8 cellular contexts compared by ENCODE assay signal in genomic region chr21:42525228-42525604, GRCh38. TPM values are rescaled to one million over a fixed set of nuclear protein-coding genes. Genes with fewer than 3 reads are reported as not detected.
DNase-seq lines count a peak whose midpoint lies in the region; ATAC-seq and TF ChIP-seq lines count a peak whose summit lies in the region.

No MANE protein-coding gene starts in this region.

- peaks cover 40% of the 10 kb centered on the region for H3K36me3 Mint-ChIP-seq in activated T-helper 1 cell treated with anti-CD3 and anti-CD28 coated beads, Interleukin-12 subunit alpha, Interleukin-12 subunit beta, Interleukin-2, Interleukin-4 antibody, amounts not matched to agents 30 ng/mL and 10 ng/mL and 1 ng/mL, durations not matched to agents 14 hours and 24 hours and 36 hours (ENCODE audit: low read depth)
- no peaks in the 10 kb centered on the region for H3K36me3 Mint-ChIP-seq in endothelial cell (ENCODE audit: low read depth, unreplicated experiment)

- peaks cover 2% of the 10 kb centered on the region for H3K27me3 Mint-ChIP-seq in activated T-helper 1 cell treated with anti-CD3 and anti-CD28 coated beads, Interleukin-12 subunit alpha, Interleukin-12 subunit beta, Interleukin-2, Interleukin-4 antibody, amounts not matched to agents 30 ng/mL and 10 ng/mL and 1 ng/mL, durations not matched to agents 14 hours and 24 hours and 36 hours (ENCODE audit: insufficient read depth)
- H3K27me3 Mint-ChIP-seq in endothelial cell (ENCODE audit: unreplicated experiment), result peaks cover 3% of the 10 kb centered on the region

- no peak overlapping the region for H3K4me3 ChIP-seq in urinary bladder (ENCODE audit: low read depth, low read length)

- H3K27ac ChIP-seq in urinary bladder (ENCODE audit: low read depth) (peak overlapping the region; percentile 55), foreskin keratinocyte (no peak overlapping the region)

- peaks cover 1% of the 10 kb centered on the region for H3K4me1 ChIP-seq in urinary bladder (ENCODE audit: insufficient read depth)
- H3K4me1 ChIP-seq in foreskin keratinocyte, result no peaks in the 10 kb centered on the region

- H3K36me3 ChIP-seq in urinary bladder (ENCODE audit: insufficient read depth), result no peaks in the 10 kb centered on the region

- no peaks in the 10 kb centered on the region for H3K27me3 ChIP-seq in foreskin keratinocyte

- H3K9me3 Mint-ChIP-seq in activated T-helper 1 cell treated with anti-CD3 and anti-CD28 coated beads, Interleukin-12 subunit alpha, Interleukin-12 subunit beta, Interleukin-2, Interleukin-4 antibody, amounts not matched to agents 30 ng/mL and 10 ng/mL and 1 ng/mL, durations not matched to agents 14 hours and 24 hours and 36 hours, result no peaks in the 10 kb centered on the region
- no peaks in the 10 kb centered on the region for H3K9me3 Mint-ChIP-seq in endothelial cell (ENCODE audit: unreplicated experiment)

- TF ChIP-seq CTCF in endothelial cell (IDR thresholded peaks at IDR 0.05; ENCODE audit: unreplicated experiment) (no peak), foreskin keratinocyte (conservative IDR thresholded peaks at IDR 0.05) (no peak)

- TF ChIP-seq POLR2A in GM18505 (IDR thresholded peaks at IDR 0.05; ENCODE audit: borderline replicate concordance, extremely low read depth, insufficient read depth, insufficient read length), result no peak

- intact Hi-C loops in activated T-helper 1 cell treated with anti-CD3 and anti-CD28 coated beads, Interleukin-12 subunit alpha, Interleukin-12 subunit beta, Interleukin-2, Interleukin-4 antibody, amounts not matched to agents 30 ng/mL and 10 ng/mL and 1 ng/mL, durations not matched to agents 14 hours and 24 hours and 36 hours (cut with micrococcal nuclease), result loop anchor here (5.0 kb wide), 6 partner anchors 103 to 378 kb away; partner anchors contain the start of gene UBASH3A
- intact Hi-C loops in left colon (cut with DNase I, micrococcal nuclease), result no loop called here

- 29% methylated on average over 8 of the region's 8 CpGs for WGBS in urinary bladder

- DNase-seq in activated T-helper 1 cell treated with anti-CD3 and anti-CD28 coated beads, Interleukin-12 subunit alpha, Interleukin-12 subunit beta, Interleukin-2, Interleukin-4 antibody, amounts not matched to agents 30 ng/mL and 10 ng/mL and 1 ng/mL, durations not matched to agents 14 hours and 24 hours and 36 hours (ENCODE audit: low spot score), result no peak
- DNase-seq in left colon (peak in 1 of 2 donors; percentile 47), endothelial cell (ENCODE audit: low spot score) (no peak), foreskin keratinocyte (no peak), inferior parietal cortex (ENCODE audit: extremely low spot score) (no peak)

- H3K4me3 Mint-ChIP-seq in activated T-helper 1 cell treated with anti-CD3 and anti-CD28 coated beads, Interleukin-12 subunit alpha, Interleukin-12 subunit beta, Interleukin-2, Interleukin-4 antibody, amounts not matched to agents 30 ng/mL and 10 ng/mL and 1 ng/mL, durations not matched to agents 14 hours and 24 hours and 36 hours, result peak overlapping the region; percentile 35
- no peak overlapping the region for H3K4me3 Mint-ChIP-seq in endothelial cell (ENCODE audit: unreplicated experiment)

- peak overlapping the region; percentile 10 for H3K27ac Mint-ChIP-seq in activated T-helper 1 cell treated with anti-CD3 and anti-CD28 coated beads, Interleukin-12 subunit alpha, Interleukin-12 subunit beta, Interleukin-2, Interleukin-4 antibody, amounts not matched to agents 30 ng/mL and 10 ng/mL and 1 ng/mL, durations not matched to agents 14 hours and 24 hours and 36 hours
- no peak overlapping the region for H3K27ac Mint-ChIP-seq in endothelial cell (ENCODE audit: unreplicated experiment)

- peak; percentile 7 for ATAC-seq in GM18505 (IDR thresholded peaks at IDR 0.05; ENCODE audit: unreplicated experiment)
- peak; percentile 11 for ATAC-seq in HG02610 (IDR thresholded peaks at IDR 0.05; ENCODE audit: unreplicated experiment)
- ATAC-seq in left colon, result peak; percentile 8
- no peak for ATAC-seq in foreskin keratinocyte

- peaks cover 56% of the 10 kb centered on the region for H3K4me1 Mint-ChIP-seq in activated T-helper 1 cell treated with anti-CD3 and anti-CD28 coated beads, Interleukin-12 subunit alpha, Interleukin-12 subunit beta, Interleukin-2, Interleukin-4 antibody, amounts not matched to agents 30 ng/mL and 10 ng/mL and 1 ng/mL, durations not matched to agents 14 hours and 24 hours and 36 hours (ENCODE audit: low read depth)
- peaks cover 4% of the 10 kb centered on the region for H3K4me1 Mint-ChIP-seq in endothelial cell (ENCODE audit: unreplicated experiment)

RNA-seq across cellular contexts. Expression of gene SLC37A1, which starts 11.6 kb away (rescaled TPM):
- 21.9 and 25.0 TPM in 2 replicates for total RNA-seq in activated T-helper 1 cell treated with anti-CD3 and anti-CD28 coated beads, Interleukin-12 subunit alpha, Interleukin-12 subunit beta, Interleukin-2, Interleukin-4 antibody, amounts not matched to agents 30 ng/mL and 10 ng/mL and 1 ng/mL, durations not matched to agents 14 hours and 24 hours and 36 hours
- total RNA-seq in left colon (100 to 1,000 TPM in 1 of 2 donors, 10 to 100 TPM in 1; 63.5 to 171 TPM), urinary bladder (7.9 TPM), endothelial cell (ENCODE audit: unreplicated experiment) (12.3 TPM), foreskin keratinocyte (5.4 and 7.5 TPM in 2 replicates)
- polyA plus RNA-seq in urinary bladder (5.7 TPM), foreskin keratinocyte (3.2 and 3.5 TPM in 2 replicates)

RNA-seq across cellular contexts. Expression of gene RSPH1, which starts 29.2 kb away (rescaled TPM):
- total RNA-seq in activated T-helper 1 cell treated with anti-CD3 and anti-CD28 coated beads, Interleukin-12 subunit alpha, Interleukin-12 subunit beta, Interleukin-2, Interleukin-4 antibody, amounts not matched to agents 30 ng/mL and 10 ng/mL and 1 ng/mL, durations not matched to agents 14 hours and 24 hours and 36 hours, result not detected in 2 replicates
- total RNA-seq in left colon, result 1 to 10 TPM; 3.3 to 7.4 TPM
- total RNA-seq in urinary bladder, result 0.26 TPM
- polyA plus RNA-seq in urinary bladder, result 0.84 TPM
- 0.82 TPM for total RNA-seq in endothelial cell (ENCODE audit: unreplicated experiment)
- total RNA-seq in foreskin keratinocyte, result 0.11 TPM in 1 of 2 replicates, not detected in the other
- polyA plus RNA-seq in foreskin keratinocyte, result 0.20 and 0.21 TPM in 2 replicates
